In the genomic region with DNA sequence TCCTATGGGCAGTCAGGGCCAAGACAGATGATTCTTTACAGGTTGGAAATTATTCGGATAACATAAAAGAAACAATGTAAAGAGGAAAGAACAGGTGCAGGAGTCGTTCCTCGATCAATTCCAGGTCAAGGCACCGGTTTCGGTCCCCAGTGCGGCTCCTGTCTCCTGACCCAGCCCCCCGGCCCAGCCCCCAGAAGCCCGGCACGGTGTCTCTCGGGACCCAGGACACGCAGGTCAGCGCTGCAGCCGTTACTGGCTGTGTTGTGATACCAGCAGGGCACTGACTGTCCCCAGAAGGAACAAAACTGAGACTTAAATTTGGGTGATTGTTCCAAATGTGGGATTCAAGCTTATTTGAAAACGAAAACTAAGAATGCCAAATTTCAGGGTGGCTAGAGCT, we compare ENCODE assay signal across 19 cellular contexts. TPM values are rescaled to one million over a fixed set of nuclear protein-coding genes. Genes with fewer than 3 reads are reported as not detected.
"Had no signal": no experiment of that assay in that cellular context is flagged by ENCODE, and none has a peak within 500 bp of the region (broad histone marks: within the 10 kb centered on the region; RNA-seq: fewer than 3 reads in every experiment).

No MANE protein-coding gene starts in this region.

- H3K27ac ChIP-seq: colonic mucosa had no signal

- FAIRE-seq: TTC549, urothelium cell line had no signal

- ATAC-seq: activated CD8-positive, alpha-beta memory T cell treated with anti-CD3 and anti-CD28 coated beads, Interleukin-2, amount 10 ng/mL, durations not matched to agents 7 days and 5 days; gastroesophageal sphincter; mucosa of descending colon had no signal

- H3K9me3 ChIP-seq: colonic mucosa, gastroesophageal sphincter, mucosa of descending colon, stomach had no signal

- H3K27ac Mint-ChIP-seq: activated CD8-positive, alpha-beta memory T cell treated with anti-CD3 and anti-CD28 coated beads, Interleukin-2, amount 10 ng/mL, durations not matched to agents 7 days and 5 days had no signal

- H3K27me3 ChIP-seq: colonic mucosa, gastroesophageal sphincter, stomach had no signal

- H3K9me3 Mint-ChIP-seq: nephron progenitor cell had no signal

- H3K4me3 ChIP-seq: colonic mucosa, gastroesophageal sphincter, mucosa of descending colon, stomach had no signal

- H3K27me3 Mint-ChIP-seq: activated CD8-positive, alpha-beta memory T cell treated with anti-CD3 and anti-CD28 coated beads, Interleukin-2, amount 10 ng/mL, durations not matched to agents 7 days and 5 days had no signal

- H3K4me1 ChIP-seq: colonic mucosa had no signal

- H3K4me3 Mint-ChIP-seq: activated CD8-positive, alpha-beta memory T cell treated with anti-CD3 and anti-CD28 coated beads, Interleukin-2, amount 10 ng/mL, durations not matched to agents 7 days and 5 days; nephron progenitor cell had no signal

- DNase-seq: activated CD4-positive, CD25-positive, alpha-beta regulatory T cell; activated CD8-positive, alpha-beta memory T cell treated with anti-CD3 and anti-CD28 coated beads, Interleukin-2, amount 10 ng/mL, durations not matched to agents 7 days and 5 days; activated gamma-delta T cell treated with Interleukin-2 at 50 U/mL for 16 hours; activated T-cell treated with anti-CD3 and anti-CD28 coated beads, Interleukin-2, amount 50 U/mL, for 48 hours; caudate nucleus; colonic mucosa; effector CD4-positive, alpha-beta T cell; hypothalamus; nephron progenitor cell; stimulated activated CD4-positive, alpha-beta T cell treated with anti-CD3 and anti-CD28 coated beads, Interleukin-4, amount 100 ng/mL, for 1 hour; stimulated activated CD8-positive, alpha-beta memory T cell treated with anti-CD3 and anti-CD28 coated beads, Interleukin-4, amount 100 ng/mL, for 48 hours; stomach; T-helper 2 cell had no signal

- H3K36me3 ChIP-seq: colonic mucosa, gastroesophageal sphincter, stomach had no signal

RNA-seq across cellular contexts. Expression of gene CFAP97D2, which starts 55.2 kb away (rescaled TPM):
- total RNA-seq: activated CD8-positive, alpha-beta memory T cell treated with anti-CD3 and anti-CD28 coated beads, Interleukin-2, amount 10 ng/mL, durations not matched to agents 7 days and 5 days; colonic mucosa; gastroesophageal sphincter; lung microvascular endothelial cell; mucosa of descending colon; osteoblast; stomach had no signal
- polyA plus RNA-seq: stomach had no signal
